ENCODE assay signal across 1 cellular context in the genomic region with DNA sequence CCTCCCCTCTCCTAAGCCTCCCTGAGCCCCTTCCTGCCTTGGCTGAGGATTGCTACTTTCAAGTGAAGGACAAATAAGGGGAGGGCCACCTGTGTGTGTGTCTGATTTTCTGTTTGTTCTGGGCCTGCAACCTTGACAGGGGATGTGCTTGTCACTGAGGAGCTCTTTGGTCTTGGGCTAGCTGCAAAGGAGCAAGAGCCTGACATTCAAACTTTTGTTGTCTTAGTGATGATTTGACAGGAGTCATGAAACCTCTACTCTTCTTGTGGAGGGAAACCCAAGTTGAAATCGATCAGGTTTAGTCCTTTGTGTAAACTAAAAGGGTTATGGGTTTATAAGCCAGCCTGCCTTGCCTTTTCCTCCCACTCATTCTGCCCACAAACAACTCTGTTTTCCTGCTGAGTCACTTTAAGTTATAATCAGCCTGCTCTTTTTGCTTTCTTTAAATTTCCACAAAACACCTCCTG.
TF ChIP-seq lines count a peak whose summit lies in the region.

No MANE protein-coding gene starts in this region.

TF ChIP-seq in HepG2, 621 proteins besides CTCF, POLR2A, EP300 and RAD21 (continued from another document and continues in another):
- TF ChIP-seq, protein P1, sequence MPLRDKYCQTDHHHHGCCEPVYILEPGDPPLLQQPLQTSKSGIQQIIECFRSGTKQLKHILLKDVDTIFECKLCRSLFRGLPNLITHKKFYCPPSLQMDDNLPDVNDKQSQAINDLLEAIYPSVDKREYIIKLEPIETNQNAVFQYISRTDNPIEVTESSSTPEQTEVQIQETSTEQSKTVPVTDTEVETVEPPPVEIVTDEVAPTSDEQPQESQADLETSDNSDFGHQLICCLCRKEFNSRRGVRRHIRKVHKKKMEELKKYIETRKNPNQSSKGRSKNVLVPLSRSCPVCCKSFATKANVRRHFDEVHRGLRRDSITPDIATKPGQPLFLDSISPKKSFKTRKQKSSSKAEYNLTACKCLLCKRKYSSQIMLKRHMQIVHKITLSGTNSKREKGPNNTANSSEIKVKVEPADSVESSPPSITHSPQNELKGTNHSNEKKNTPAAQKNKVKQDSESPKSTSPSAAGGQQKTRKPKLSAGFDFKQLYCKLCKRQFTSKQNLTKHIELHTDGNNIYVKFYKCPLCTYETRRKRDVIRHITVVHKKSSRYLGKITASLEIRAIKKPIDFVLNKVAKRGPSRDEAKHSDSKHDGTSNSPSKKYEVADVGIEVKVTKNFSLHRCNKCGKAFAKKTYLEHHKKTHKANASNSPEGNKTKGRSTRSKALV (CRISPR knock-in tag; IDR thresholded peaks at IDR 0.05), result no peak
- TF ChIP-seq ZNF367 (CRISPR knock-in tag; IDR thresholded peaks at IDR 0.05; ENCODE audit: borderline replicate concordance), result no peak
- TF ChIP-seq ZNF724P (CRISPR knock-in tag; IDR thresholded peaks at IDR 0.05; ENCODE audit: borderline replicate concordance), result no peak
- no peak for TF ChIP-seq ZNF547 (CRISPR knock-in tag; IDR thresholded peaks at IDR 0.05)
- TF ChIP-seq REXO4 (CRISPR knock-in tag; IDR thresholded peaks at IDR 0.05; ENCODE audit: borderline replicate concordance), result no peak
- TF ChIP-seq SRSF1 (optimal IDR thresholded peaks at IDR 0.05; ENCODE audit: low read depth, low read length), result no peak
- TF ChIP-seq ZFP36 (IDR thresholded peaks at IDR 0.05; ENCODE audit: borderline replicate concordance, low read depth, low read length, partially characterized antibody), result no peak
- no peak for TF ChIP-seq YY1 (IDR thresholded peaks at IDR 0.05; ENCODE audit: insufficient read depth, insufficient replicate concordance, low read depth, low read length)
- no peak for TF ChIP-seq ZNF460 (CRISPR knock-in tag; IDR thresholded peaks at IDR 0.05; ENCODE audit: borderline replicate concordance)
- no peak for TF ChIP-seq HOXA9 (CRISPR knock-in tag; IDR thresholded peaks at IDR 0.05; ENCODE audit: borderline replicate concordance)
- no peak for TF ChIP-seq ZNF615 (CRISPR knock-in tag; IDR thresholded peaks at IDR 0.05; ENCODE audit: borderline replicate concordance)
- TF ChIP-seq SRSF9 (IDR thresholded peaks at IDR 0.05; ENCODE audit: borderline replicate concordance, insufficient read depth, low read depth, low read length, poor library complexity, severe bottlenecking), result no peak
- TF ChIP-seq ZNF737 (CRISPR knock-in tag; IDR thresholded peaks at IDR 0.05; ENCODE audit: borderline replicate concordance), result no peak
- no peak for TF ChIP-seq KLF11 (CRISPR knock-in tag; IDR thresholded peaks at IDR 0.05)
- TF ChIP-seq DNMT3B (CRISPR knock-in tag; conservative IDR thresholded peaks at IDR 0.05), result no peak
- no peak for TF ChIP-seq ZNF451 (CRISPR knock-in tag; IDR thresholded peaks at IDR 0.05)
- peak; percentile 56; the same call in 1 of the 2 replicates for TF ChIP-seq IRF2 (CRISPR knock-in tag; IDR thresholded peaks at IDR 0.05)
- no peak for TF ChIP-seq NFRKB (IDR thresholded peaks at IDR 0.05)
- TF ChIP-seq KLF9 (CRISPR knock-in tag; IDR thresholded peaks at IDR 0.05; ENCODE audit: low read depth), result no peak
- no peak for TF ChIP-seq RARA (CRISPR knock-in tag; IDR thresholded peaks at IDR 0.05)
- no peak for TF ChIP-seq ZNF691 (CRISPR knock-in tag; IDR thresholded peaks at IDR 0.05; ENCODE audit: borderline replicate concordance, low read depth)
- TF ChIP-seq ZNF121 (CRISPR knock-in tag; IDR thresholded peaks at IDR 0.05), result 0 out of 2 replicates have a peak, but pooled peaks have one; percentile 12
- peak; percentile 53; the same call in 1 of the 2 replicates for TF ChIP-seq NCOA2 (CRISPR knock-in tag; IDR thresholded peaks at IDR 0.05)
- no peak for TF ChIP-seq GLI4 (CRISPR knock-in tag; IDR thresholded peaks at IDR 0.05; ENCODE audit: borderline replicate concordance)
- TF ChIP-seq, protein P2, sequence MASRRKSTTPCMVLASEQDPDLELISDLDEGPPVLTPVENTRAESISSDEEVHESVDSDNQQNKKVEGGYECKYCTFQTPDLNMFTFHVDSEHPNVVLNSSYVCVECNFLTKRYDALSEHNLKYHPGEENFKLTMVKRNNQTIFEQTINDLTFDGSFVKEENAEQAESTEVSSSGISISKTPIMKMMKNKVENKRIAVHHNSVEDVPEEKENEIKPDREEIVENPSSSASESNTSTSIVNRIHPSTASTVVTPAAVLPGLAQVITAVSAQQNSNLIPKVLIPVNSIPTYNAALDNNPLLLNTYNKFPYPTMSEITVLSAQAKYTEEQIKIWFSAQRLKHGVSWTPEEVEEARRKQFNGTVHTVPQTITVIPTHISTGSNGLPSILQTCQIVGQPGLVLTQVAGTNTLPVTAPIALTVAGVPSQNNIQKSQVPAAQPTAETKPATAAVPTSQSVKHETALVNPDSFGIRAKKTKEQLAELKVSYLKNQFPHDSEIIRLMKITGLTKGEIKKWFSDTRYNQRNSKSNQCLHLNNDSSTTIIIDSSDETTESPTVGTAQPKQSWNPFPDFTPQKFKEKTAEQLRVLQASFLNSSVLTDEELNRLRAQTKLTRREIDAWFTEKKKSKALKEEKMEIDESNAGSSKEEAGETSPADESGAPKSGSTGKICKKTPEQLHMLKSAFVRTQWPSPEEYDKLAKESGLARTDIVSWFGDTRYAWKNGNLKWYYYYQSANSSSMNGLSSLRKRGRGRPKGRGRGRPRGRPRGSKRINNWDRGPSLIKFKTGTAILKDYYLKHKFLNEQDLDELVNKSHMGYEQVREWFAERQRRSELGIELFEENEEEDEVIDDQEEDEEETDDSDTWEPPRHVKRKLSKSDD (CRISPR knock-in tag; IDR thresholded peaks at IDR 0.05; ENCODE audit: low read depth), result no peak
- no peak for TF ChIP-seq SSRP1 (CRISPR knock-in tag; IDR thresholded peaks at IDR 0.05)
- peak; percentile 56; the same call in 1 of the 2 replicates for TF ChIP-seq SIX1 (CRISPR knock-in tag; IDR thresholded peaks at IDR 0.05; ENCODE audit: borderline replicate concordance)
- TF ChIP-seq MTF1 (CRISPR knock-in tag; IDR thresholded peaks at IDR 0.05), result no peak
- no peak for TF ChIP-seq MED13 (CRISPR knock-in tag; IDR thresholded peaks at IDR 0.05)
- TF ChIP-seq PHF21A (CRISPR knock-in tag; IDR thresholded peaks at IDR 0.05), result peak; percentile 61; the same call in 1 of the 2 replicates
- TF ChIP-seq, protein P3, sequence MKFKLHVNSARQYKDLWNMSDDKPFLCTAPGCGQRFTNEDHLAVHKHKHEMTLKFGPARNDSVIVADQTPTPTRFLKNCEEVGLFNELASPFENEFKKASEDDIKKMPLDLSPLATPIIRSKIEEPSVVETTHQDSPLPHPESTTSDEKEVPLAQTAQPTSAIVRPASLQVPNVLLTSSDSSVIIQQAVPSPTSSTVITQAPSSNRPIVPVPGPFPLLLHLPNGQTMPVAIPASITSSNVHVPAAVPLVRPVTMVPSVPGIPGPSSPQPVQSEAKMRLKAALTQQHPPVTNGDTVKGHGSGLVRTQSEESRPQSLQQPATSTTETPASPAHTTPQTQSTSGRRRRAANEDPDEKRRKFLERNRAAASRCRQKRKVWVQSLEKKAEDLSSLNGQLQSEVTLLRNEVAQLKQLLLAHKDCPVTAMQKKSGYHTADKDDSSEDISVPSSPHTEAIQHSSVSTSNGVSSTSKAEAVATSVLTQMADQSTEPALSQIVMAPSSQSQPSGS (CRISPR knock-in tag; IDR thresholded peaks at IDR 0.05), result peak; percentile 27; the same call in 1 of the 2 replicates
- TF ChIP-seq, protein P4, sequence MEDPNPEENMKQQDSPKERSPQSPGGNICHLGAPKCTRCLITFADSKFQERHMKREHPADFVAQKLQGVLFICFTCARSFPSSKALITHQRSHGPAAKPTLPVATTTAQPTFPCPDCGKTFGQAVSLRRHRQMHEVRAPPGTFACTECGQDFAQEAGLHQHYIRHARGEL (CRISPR knock-in tag; IDR thresholded peaks at IDR 0.05), result no peak
- peak; percentile 45; the same call in 1 of the 2 replicates for TF ChIP-seq AHDC1 (CRISPR knock-in tag; IDR thresholded peaks at IDR 0.05; ENCODE audit: borderline replicate concordance)
- 0 out of 2 replicates have a peak, but pooled peaks have one; percentile 14 for TF ChIP-seq FOXJ3 (CRISPR knock-in tag; IDR thresholded peaks at IDR 0.05; ENCODE audit: borderline replicate concordance)
- TF ChIP-seq ZNF264 (CRISPR knock-in tag; IDR thresholded peaks at IDR 0.05), result 0 out of 2 replicates have a peak, but pooled peaks have one; percentile 20
- TF ChIP-seq CREB1 (IDR thresholded peaks at IDR 0.05), result no peak
- TF ChIP-seq CREB1 (CRISPR knock-in tag; IDR thresholded peaks at IDR 0.05), result peak; percentile 30; the same call in 1 of the 2 replicates
- TF ChIP-seq ZNF550 (CRISPR knock-in tag; IDR thresholded peaks at IDR 0.05; ENCODE audit: borderline replicate concordance), result no peak
- no peak for TF ChIP-seq ZNF383 (CRISPR knock-in tag; IDR thresholded peaks at IDR 0.05; ENCODE audit: borderline replicate concordance)
- TF ChIP-seq ZNF720 (CRISPR knock-in tag; IDR thresholded peaks at IDR 0.05), result no peak
- TF ChIP-seq NFE2L2 (IDR thresholded peaks at IDR 0.05; ENCODE audit: low read length), result peak; percentile 83
- no peak for TF ChIP-seq ETS1 (CRISPR knock-in tag; IDR thresholded peaks at IDR 0.05)
- no peak for TF ChIP-seq SRSF4 (IDR thresholded peaks at IDR 0.05; ENCODE audit: low read depth, low read length, poor library complexity, severe bottlenecking)
- TF ChIP-seq ZNF557 (CRISPR knock-in tag; IDR thresholded peaks at IDR 0.05), result no peak
- TF ChIP-seq, protein P5, sequence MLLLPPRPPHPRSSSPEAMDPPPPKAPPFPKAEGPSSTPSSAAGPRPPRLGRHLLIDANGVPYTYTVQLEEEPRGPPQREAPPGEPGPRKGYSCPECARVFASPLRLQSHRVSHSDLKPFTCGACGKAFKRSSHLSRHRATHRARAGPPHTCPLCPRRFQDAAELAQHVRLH (CRISPR knock-in tag; IDR thresholded peaks at IDR 0.05; ENCODE audit: borderline replicate concordance, low read depth), result no peak
- TF ChIP-seq, protein P6, sequence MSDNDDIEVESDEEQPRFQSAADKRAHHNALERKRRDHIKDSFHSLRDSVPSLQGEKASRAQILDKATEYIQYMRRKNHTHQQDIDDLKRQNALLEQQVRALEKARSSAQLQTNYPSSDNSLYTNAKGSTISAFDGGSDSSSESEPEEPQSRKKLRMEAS (IDR thresholded peaks at IDR 0.05), result no peak
- no peak for TF ChIP-seq SNAI1 (CRISPR knock-in tag; IDR thresholded peaks at IDR 0.05; ENCODE audit: borderline replicate concordance)
- no peak for TF ChIP-seq ZNF546 (CRISPR knock-in tag; conservative IDR thresholded peaks at IDR 0.05)
